ENCODE assay signal across 8 cellular contexts in genomic region chr1:41742219-41742618, GRCh38.
DNase-seq lines count a peak whose midpoint lies in the region; ATAC-seq and TF ChIP-seq lines count a peak whose summit lies in the region.

No MANE protein-coding gene starts in this region.

- peaks cover 62% of the 10 kb centered on the region for H3K4me1 Mint-ChIP-seq in activated T-helper 17 cell treated with anti-CD3 and anti-CD28 coated beads, Interleukin-2, amount 50 U/mL, for 72 hours
- H3K4me1 Mint-ChIP-seq in osteocyte (ENCODE audit: unreplicated experiment), result peaks cover 17% of the 10 kb centered on the region

- no peaks in the 10 kb centered on the region for H3K36me3 Mint-ChIP-seq in activated T-helper 17 cell treated with anti-CD3 and anti-CD28 coated beads, Interleukin-2, amount 50 U/mL, for 72 hours (ENCODE audit: low read depth)
- no peaks in the 10 kb centered on the region for H3K36me3 Mint-ChIP-seq in osteocyte (ENCODE audit: unreplicated experiment)

- TF ChIP-seq CTCF in osteocyte (IDR thresholded peaks at IDR 0.05), result no peak

- peak overlapping the region; percentile 34 for H3K27ac Mint-ChIP-seq in activated T-helper 17 cell treated with anti-CD3 and anti-CD28 coated beads, Interleukin-2, amount 50 U/mL, for 72 hours
- H3K27ac Mint-ChIP-seq in osteocyte (ENCODE audit: unreplicated experiment), result no peak overlapping the region

- ATAC-seq in activated T-helper 17 cell treated with anti-CD3 and anti-CD28 coated beads, Interleukin-2, amount 50 U/mL, for 72 hours (replicated peaks), result no peak
- ATAC-seq in left colon, result no peak

- DNase-seq in CD1c-positive myeloid dendritic cell (ENCODE audit: extremely low spot score) (peak; percentile 66), M059J (ENCODE audit: low read depth) (peak; percentile 70), kidney glomerular epithelial cell (lab: John Stamatoyannopoulos, UW) (peak; percentile 84), retina (no peak), activated gamma-delta T cell (lab: John Stamatoyannopoulos, UW) (no peak), left colon (no peak), osteocyte (ENCODE audit: extremely low spot score, unreplicated experiment) (no peak)

- H3K4me3 Mint-ChIP-seq in activated T-helper 17 cell treated with anti-CD3 and anti-CD28 coated beads, Interleukin-2, amount 50 U/mL, for 72 hours, result peak overlapping the region; percentile 56
- H3K4me3 Mint-ChIP-seq in osteocyte (ENCODE audit: unreplicated experiment), result no peak overlapping the region

- no peaks in the 10 kb centered on the region for H3K27me3 Mint-ChIP-seq in activated T-helper 17 cell treated with anti-CD3 and anti-CD28 coated beads, Interleukin-2, amount 50 U/mL, for 72 hours
- no peaks in the 10 kb centered on the region for H3K27me3 Mint-ChIP-seq in osteocyte (ENCODE audit: unreplicated experiment)

- intact Hi-C loops in left colon (cut with DNase I, micrococcal nuclease), result no loop called here

- no peaks in the 10 kb centered on the region for H3K9me3 Mint-ChIP-seq in activated T-helper 17 cell treated with anti-CD3 and anti-CD28 coated beads, Interleukin-2, amount 50 U/mL, for 72 hours
- no peaks in the 10 kb centered on the region for H3K9me3 Mint-ChIP-seq in osteocyte (ENCODE audit: unreplicated experiment)

Comparison
In these comparisons a context has a peak if more than half of its experiments do, and no peak if none do; other contexts are left out.
1. DNase-seq: peak in CD1c-positive myeloid dendritic cell (single experiment), M059J (single experiment) and kidney glomerular epithelial cell (single experiment); none in retina (single experiment), activated gamma-delta T cell (single experiment), left colon (0 of 2) and osteocyte (single experiment).